In the genomic region with DNA sequence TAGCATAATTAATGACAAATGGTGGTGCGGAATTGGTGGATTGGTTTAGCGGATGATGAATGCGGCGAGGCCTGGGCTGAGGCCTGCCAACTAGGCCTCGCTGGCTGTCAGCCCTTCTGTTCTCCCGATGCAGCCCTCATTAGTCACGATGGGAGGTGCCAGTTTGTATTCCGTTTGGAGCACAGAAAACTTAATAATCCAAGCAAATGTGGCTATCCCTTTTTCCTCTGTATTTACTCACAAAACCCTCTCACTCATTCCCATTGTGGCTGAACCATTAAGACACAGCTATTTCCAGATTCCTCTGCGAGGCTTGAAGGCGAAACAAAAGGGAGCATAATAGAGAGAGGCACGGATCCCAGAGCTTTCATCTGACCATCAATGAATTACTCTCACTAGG, we compare ENCODE assay signal across 14 cellular contexts.
DNase-seq lines count a peak whose midpoint lies in the region; ATAC-seq, FAIRE-seq and TF ChIP-seq lines count a peak whose summit lies in the region.
"Had no signal": no experiment of that assay in that cellular context is flagged by ENCODE, and none has a peak within 500 bp of the region (broad histone marks: within the 10 kb centered on the region; RNA-seq: fewer than 3 reads in every experiment).

No MANE protein-coding gene starts in this region.

- no peaks in the 10 kb centered on the region for H3K36me3 Mint-ChIP-seq in WTC11

- H3K4me3 Mint-ChIP-seq in WTC11 = no peak overlapping the region
- H3K4me3 Mint-ChIP-seq: stimulated activated naive CD8-positive, alpha-beta T cell treated with anti-CD3 and anti-CD28 coated beads, Interleukin-15, Interleukin-2, amounts not matched to agents 100 ng/mL and 50 ng/mL, for 24 hours had no signal

- peaks cover 38% of the 10 kb centered on the region for H3K4me1 ChIP-seq in HAP-1

- peak overlapping the region; percentile 42; the same call in 1 of the 2 replicates for H3K27ac Mint-ChIP-seq in WTC11
- H3K27ac Mint-ChIP-seq: progenitor cell of endocrine pancreas; stimulated activated naive CD8-positive, alpha-beta T cell treated with anti-CD3 and anti-CD28 coated beads, Interleukin-15, Interleukin-2, amounts not matched to agents 100 ng/mL and 50 ng/mL, for 24 hours had no signal

- H3K36me3 ChIP-seq in HAP-1 (replicated peaks) = no peaks in the 10 kb centered on the region

- in situ Hi-C loops in HAP-1 (cut with MboI; ENCODE audit: low sequenced_read_pairs) = no loop called here

- DNase-seq in HAP-1 (ENCODE audit: low spot score in 2 of 2) (peak; percentile 60 to 79), WTC11 (ENCODE audit: low spot score) (no peak), frontal cortex (ENCODE audit: low spot score in 2 of 2) (peak; percentile 40 to 49), retina (peak; percentile 84), cerebellar nuclear complex (lab: John Stamatoyannopoulos, UW) (no peak)
- DNase-seq: activated CD4-positive, CD25-positive, alpha-beta regulatory T cell treated with anti-CD3 and anti-CD28 coated beads, Interleukin-2, amount 50 U/mL, for 72 hours; SK-N-SH; stimulated activated CD4-positive, alpha-beta T cell treated with anti-CD3 and anti-CD28 coated beads, Interleukin-4, amount 100 ng/mL, for 4 hours had no signal

- H3K4me1 Mint-ChIP-seq in WTC11 = peaks cover 12% of the 10 kb centered on the region

- peak; percentile 52 for ATAC-seq in WTC11
- no peak for ATAC-seq in GM18909 (IDR thresholded peaks at IDR 0.05; ENCODE audit: poor library complexity, unreplicated experiment)
- no peak for ATAC-seq in GM18517 (IDR thresholded peaks at IDR 0.05; ENCODE audit: unreplicated experiment)

- CTCF ChIA-PET in WTC11 (lab: Charles Lee) = interaction anchor here (0.5 to 1.4 kb wide), 3 partner anchors 42 to 58 kb away, joined by 3 to 6 read pairs (median 3); no protein-coding TSS in a partner anchor

- H3K4me3 ChIP-seq in HAP-1 = no peak overlapping the region

- no peaks in the 10 kb centered on the region for H3K9me3 Mint-ChIP-seq in WTC11
- H3K9me3 Mint-ChIP-seq: stimulated activated naive CD8-positive, alpha-beta T cell treated with anti-CD3 and anti-CD28 coated beads, Interleukin-15, Interleukin-2, amounts not matched to agents 100 ng/mL and 50 ng/mL, for 24 hours had no signal

- H3K27me3 ChIP-seq in HAP-1 (ENCODE audit: low read depth) = no peaks in the 10 kb centered on the region

- no peaks in the 10 kb centered on the region for H3K9me3 ChIP-seq in HAP-1
- H3K9me3 ChIP-seq: SK-N-SH had no signal

- POLR2A ChIA-PET in WTC11 (lab: Charles Lee) = no interaction called here

- no peak for FAIRE-seq in frontal cortex (lab: Jason Lieb, UNC)
- FAIRE-seq: bronchial epithelial cell, D721Med had no signal

- H3K27me3 Mint-ChIP-seq in WTC11 (ENCODE audit: low read depth) = no peaks in the 10 kb centered on the region
- H3K27me3 Mint-ChIP-seq: progenitor cell of endocrine pancreas; stimulated activated naive CD8-positive, alpha-beta T cell treated with anti-CD3 and anti-CD28 coated beads, Interleukin-15, Interleukin-2, amounts not matched to agents 100 ng/mL and 50 ng/mL, for 24 hours had no signal

- TF ChIP-seq CTCF in WTC11 (IDR thresholded peaks at IDR 0.05) = no peak

TF ChIP-seq in WTC11, 78 proteins besides CTCF, POLR2A, EP300 and RAD21:
- TF ChIP-seq ZNF263 (CRISPR knock-in tag; IDR thresholded peaks at IDR 0.05; ENCODE audit: low read depth) (no peak), ELF4 (CRISPR knock-in tag; IDR thresholded peaks at IDR 0.05; ENCODE audit: low read depth) (no peak), GRHL2 (CRISPR knock-in tag; IDR thresholded peaks at IDR 0.05; ENCODE audit: insufficient replicate concordance, severe bottlenecking) (no peak), FOXP1 (CRISPR knock-in tag; IDR thresholded peaks at IDR 0.05; ENCODE audit: borderline replicate concordance) (no peak), ZNF423 (CRISPR knock-in tag; IDR thresholded peaks at IDR 0.05) (no peak), MXD4 (CRISPR knock-in tag; IDR thresholded peaks at IDR 0.05; ENCODE audit: borderline replicate concordance) (no peak)
- TF ChIP-seq, protein P1, sequence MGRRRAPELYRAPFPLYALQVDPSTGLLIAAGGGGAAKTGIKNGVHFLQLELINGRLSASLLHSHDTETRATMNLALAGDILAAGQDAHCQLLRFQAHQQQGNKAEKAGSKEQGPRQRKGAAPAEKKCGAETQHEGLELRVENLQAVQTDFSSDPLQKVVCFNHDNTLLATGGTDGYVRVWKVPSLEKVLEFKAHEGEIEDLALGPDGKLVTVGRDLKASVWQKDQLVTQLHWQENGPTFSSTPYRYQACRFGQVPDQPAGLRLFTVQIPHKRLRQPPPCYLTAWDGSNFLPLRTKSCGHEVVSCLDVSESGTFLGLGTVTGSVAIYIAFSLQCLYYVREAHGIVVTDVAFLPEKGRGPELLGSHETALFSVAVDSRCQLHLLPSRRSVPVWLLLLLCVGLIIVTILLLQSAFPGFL (CRISPR knock-in tag; IDR thresholded peaks at IDR 0.05; ENCODE audit: borderline replicate concordance) = no peak
- TF ChIP-seq, protein P2, sequence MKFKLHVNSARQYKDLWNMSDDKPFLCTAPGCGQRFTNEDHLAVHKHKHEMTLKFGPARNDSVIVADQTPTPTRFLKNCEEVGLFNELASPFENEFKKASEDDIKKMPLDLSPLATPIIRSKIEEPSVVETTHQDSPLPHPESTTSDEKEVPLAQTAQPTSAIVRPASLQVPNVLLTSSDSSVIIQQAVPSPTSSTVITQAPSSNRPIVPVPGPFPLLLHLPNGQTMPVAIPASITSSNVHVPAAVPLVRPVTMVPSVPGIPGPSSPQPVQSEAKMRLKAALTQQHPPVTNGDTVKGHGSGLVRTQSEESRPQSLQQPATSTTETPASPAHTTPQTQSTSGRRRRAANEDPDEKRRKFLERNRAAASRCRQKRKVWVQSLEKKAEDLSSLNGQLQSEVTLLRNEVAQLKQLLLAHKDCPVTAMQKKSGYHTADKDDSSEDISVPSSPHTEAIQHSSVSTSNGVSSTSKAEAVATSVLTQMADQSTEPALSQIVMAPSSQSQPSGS (CRISPR knock-in tag; IDR thresholded peaks at IDR 0.05; ENCODE audit: borderline replicate concordance, low read depth) = no peak
- TF ChIP-seq, protein P3, sequence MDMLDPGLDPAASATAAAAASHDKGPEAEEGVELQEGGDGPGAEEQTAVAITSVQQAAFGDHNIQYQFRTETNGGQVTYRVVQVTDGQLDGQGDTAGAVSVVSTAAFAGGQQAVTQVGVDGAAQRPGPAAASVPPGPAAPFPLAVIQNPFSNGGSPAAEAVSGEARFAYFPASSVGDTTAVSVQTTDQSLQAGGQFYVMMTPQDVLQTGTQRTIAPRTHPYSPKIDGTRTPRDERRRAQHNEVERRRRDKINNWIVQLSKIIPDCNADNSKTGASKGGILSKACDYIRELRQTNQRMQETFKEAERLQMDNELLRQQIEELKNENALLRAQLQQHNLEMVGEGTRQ (CRISPR knock-in tag; IDR thresholded peaks at IDR 0.05) = no peak
TF ChIP-seq in WTC11: peak in this region for 0.

Comparison
In these comparisons a context has a peak if more than half of its experiments do, and no peak if none do; other contexts are left out.
1. DNase-seq: peak in HAP-1 (2 of 2), frontal cortex (2 of 2) and retina (single experiment); none in WTC11 (single experiment) and cerebellar nuclear complex (0 of 2).